ENCODE assay signal across 11 cellular contexts in genomic region chr7:75916685-75917634, GRCh38. TPM values are rescaled to one million over a fixed set of nuclear protein-coding genes. Genes with fewer than 3 reads are reported as not detected.
DNase-seq lines count a peak whose midpoint lies in the region; ATAC-seq and TF ChIP-seq lines count a peak whose summit lies in the region.
"Had no signal": no experiment of that assay in that cellular context is flagged by ENCODE, and none has a peak within 500 bp of the region (broad histone marks: within the 10 kb centered on the region; RNA-seq: fewer than 3 reads in every experiment).

No MANE protein-coding gene starts in this region.

- H3K4me3 ChIP-seq in CD8-positive, alpha-beta memory T cell (ENCODE audit: low read length), result no peak overlapping the region
- H3K4me3 ChIP-seq in OCI-LY7 (ENCODE audit: low read depth, low read length, poor library complexity, severe bottlenecking) (no peak overlapping the region), aorta (ENCODE audit: low read length in 2 of 2) (no peak overlapping the region)

- peak overlapping the region in 3 of 8 donors; percentile 7 to 95 (median 12) for H3K27ac Mint-ChIP-seq in CD8-positive, alpha-beta memory T cell
- H3K27ac Mint-ChIP-seq in glutamatergic neuron (ENCODE audit: unreplicated experiment) (no peak overlapping the region), progenitor cell of endocrine pancreas (no peak overlapping the region)

- ATAC-seq in aorta (ENCODE audit: low FRiP score), result no peak

- TSS peak; percentile 63 for BruUV-seq in OCI-LY7 (replicated peaks; lab: Mats Ljungman, UMichigan)

- peaks cover 0 to 19% (median 3%) of the 10 kb centered on the region in 3 donors for H3K36me3 Mint-ChIP-seq in CD8-positive, alpha-beta memory T cell
- H3K36me3 Mint-ChIP-seq in glutamatergic neuron (ENCODE audit: unreplicated experiment) (no peaks in the 10 kb centered on the region), progenitor cell of endocrine pancreas (ENCODE audit: insufficient read depth) (peaks cover 2% of the 10 kb centered on the region)

- H3K9me2 ChIP-seq in OCI-LY7 (ENCODE audit: insufficient read depth, low read length), result no peaks in the 10 kb centered on the region

- H3K27me3 ChIP-seq in CD8-positive, alpha-beta memory T cell (ENCODE audit: insufficient read depth, low read length, poor library complexity, severe bottlenecking), result no peaks in the 10 kb centered on the region
- H3K27me3 ChIP-seq in aorta (ENCODE audit: control insufficient read depth in 1 of 2, insufficient read depth in 2 of 2, low read length in 1 of 2), result no peaks in the 10 kb centered on the region

- H2AFZ ChIP-seq in OCI-LY7 (ENCODE audit: low read length), result no peak overlapping the region

- H3K4me3 Mint-ChIP-seq in CD8-positive, alpha-beta memory T cell, result peak overlapping the region; percentile 16 to 95 (median 92)
- H3K4me3 Mint-ChIP-seq in glutamatergic neuron (ENCODE audit: unreplicated experiment) (peak overlapping the region; percentile 86), progenitor cell of endocrine pancreas (ENCODE audit: low read depth) (peak overlapping the region; percentile 87)

- peaks cover 27% of the 10 kb centered on the region for H3K4me1 ChIP-seq in CD8-positive, alpha-beta memory T cell (ENCODE audit: insufficient read depth, low read length)
- H3K4me1 ChIP-seq in OCI-LY7 (ENCODE audit: insufficient read depth, low read length, poor library complexity, severe bottlenecking) (peaks cover 14% of the 10 kb centered on the region), aorta (ENCODE audit: control insufficient read depth in 1 of 2, insufficient read depth in 2 of 2, low read length in 2 of 2) (no peaks in the 10 kb centered on the region)

- intact Hi-C loops in OCI-LY7 (cut with micrococcal nuclease; ENCODE audit: unreplicated experiment) (no loop called here), aorta (cut with DNase I) (loop anchor here in 1 of 2 donors (5.0 kb wide), 2 partner anchors 50 to 80 kb away; no protein-coding TSS in a partner anchor)

- H3K27ac ChIP-seq in CD8-positive, alpha-beta memory T cell (ENCODE audit: low read depth, low read length), result no peak overlapping the region
- no peak overlapping the region for H3K27ac ChIP-seq in OCI-LY7 (ENCODE audit: low read depth, low read length, poor library complexity, severe bottlenecking)
- peak overlapping the region in 1 of 2 donors; percentile 32 for H3K27ac ChIP-seq in aorta (ENCODE audit: low read depth in 1 of 2, low read length in 2 of 2)

- H3K36me3 ChIP-seq in CD8-positive, alpha-beta memory T cell (ENCODE audit: insufficient read depth, low read length), result peaks cover 5% of the 10 kb centered on the region
- no peaks in the 10 kb centered on the region for H3K36me3 ChIP-seq in OCI-LY7 (ENCODE audit: insufficient read depth, low read length)
- H3K36me3 ChIP-seq in aorta (ENCODE audit: control insufficient read depth in 1 of 2, insufficient read depth in 2 of 2, low read length in 1 of 2), result no peaks in the 10 kb centered on the region

- POLR2A ChIA-PET in CD8-positive, alpha-beta memory T cell (lab: Charles Lee), result interaction anchor here (0.6 to 1.2 kb wide), 4 partner anchors 8 to 122 kb away, joined by 4 to 6 read pairs (median 5); no protein-coding TSS in a partner anchor
- POLR2A ChIA-PET in OCI-LY7 (lab: Charles Lee), result interaction anchor here (0.6 to 1.7 kb wide), 10 partner anchors 9 to 1737 kb away, joined by 3 to 5 read pairs (median 3); partner anchors contain the start of genes MDH2 and STYXL1

- peaks cover 0 to 2% of the 10 kb centered on the region in 2 donors for H3K27me3 Mint-ChIP-seq in CD8-positive, alpha-beta memory T cell
- H3K27me3 Mint-ChIP-seq in glutamatergic neuron (ENCODE audit: unreplicated experiment) (no peaks in the 10 kb centered on the region), progenitor cell of endocrine pancreas (no peaks in the 10 kb centered on the region)
- H3K27me3 Mint-ChIP-seq: memory B cell had no signal

- CTCF ChIA-PET in CD8-positive, alpha-beta memory T cell (lab: Charles Lee), result interaction anchor here (1.0 to 2.8 kb wide), 3 partner anchors 10 to 103 kb away, joined by 3 to 9 read pairs (median 4); no protein-coding TSS in a partner anchor
- CTCF ChIA-PET in OCI-LY7 (lab: Charles Lee; ENCODE audit: unreplicated experiment), result interaction anchor here (0.6 kb wide), 1 partner anchor 175 kb away, joined by 3 read pairs; no protein-coding TSS in a partner anchor

- WGBS in aorta, 2 donors, result 66 to 70% methylated on average over 11 of the region's 11 CpGs

- peak overlapping the region; percentile 91; the same call in 1 of the 2 replicates for H3K4me2 ChIP-seq in OCI-LY7 (ENCODE audit: low read length)

- no peaks in the 10 kb centered on the region for H3K9me3 ChIP-seq in CD8-positive, alpha-beta memory T cell (ENCODE audit: low read length)
- H3K9me3 ChIP-seq in OCI-LY7 (ENCODE audit: low read length) (no peaks in the 10 kb centered on the region), aorta (ENCODE audit: control insufficient read depth, low read length) (no peaks in the 10 kb centered on the region)

- H3K79me2 ChIP-seq in OCI-LY7 (ENCODE audit: insufficient read depth, low read depth, low read length), result no peaks in the 10 kb centered on the region

- no peak for DNase-seq in CD8-positive, alpha-beta memory T cell
- DNase-seq in OCI-LY7 (ENCODE audit: low spot score) (no peak), glutamatergic neuron (no peak), progenitor cell of endocrine pancreas (ENCODE audit: low spot score, unreplicated experiment) (no peak), aorta (no peak)
- DNase-seq in stimulated activated naive CD4-positive, alpha-beta T cell (lab: John Stamatoyannopoulos, UW), result no peak
- no peak for DNase-seq in NK-92 treated with Interleukin-12 subunit alpha and Interleukin-12 subunit beta, amount 100 ng/mL, for 24 hours (lab: John Stamatoyannopoulos, UW)
- DNase-seq: activated gamma-delta T cell treated with Interleukin-2 at 50 U/mL for 16 hours, dermis blood vessel endothelial cell, DMS53 had no signal

- peaks cover 38 to 62% (median 48%) of the 10 kb centered on the region in 3 donors for H3K4me1 Mint-ChIP-seq in CD8-positive, alpha-beta memory T cell
- peaks cover 14% of the 10 kb centered on the region for H3K4me1 Mint-ChIP-seq in glutamatergic neuron (ENCODE audit: low read depth, unreplicated experiment)
- H3K4me1 Mint-ChIP-seq in progenitor cell of endocrine pancreas (ENCODE audit: low read depth), result peaks cover 12% of the 10 kb centered on the region

- no peaks in the 10 kb centered on the region; the same call in 1 of the 2 replicates for H4K20me1 ChIP-seq in OCI-LY7 (ENCODE audit: insufficient read depth, low read length)

- H3K9me3 Mint-ChIP-seq in CD8-positive, alpha-beta memory T cell, result no peaks in the 10 kb centered on the region
- H3K9me3 Mint-ChIP-seq in glutamatergic neuron (ENCODE audit: unreplicated experiment) (peaks cover 2% of the 10 kb centered on the region), progenitor cell of endocrine pancreas (ENCODE audit: low read depth) (no peaks in the 10 kb centered on the region)
- H3K9me3 Mint-ChIP-seq: memory B cell had no signal

- TF ChIP-seq CTCF in OCI-LY7 (conservative IDR thresholded peaks at IDR 0.05; ENCODE audit: low read length), result no peak
- TF ChIP-seq CTCF in glutamatergic neuron (IDR thresholded peaks at IDR 0.05; ENCODE audit: partially characterized antibody, unreplicated experiment), result no peak
- no peak for TF ChIP-seq CTCF in progenitor cell of endocrine pancreas (IDR thresholded peaks at IDR 0.05; ENCODE audit: unreplicated experiment)

RNA-seq across cellular contexts. Expression of gene POR, which starts 2.0 kb away (rescaled TPM):
- total RNA-seq in CD8-positive, alpha-beta memory T cell, result 10 to 100 TPM; 40.7 to 41.6 TPM
- polyA plus RNA-seq in CD8-positive, alpha-beta memory T cell, result 61.4 TPM
- total RNA-seq in OCI-LY7 (2014; rRNA removed; shearing (Covaris generic)), result 30.8 and 41.5 TPM in 2 replicates
- total RNA-seq in OCI-LY7 (2022), result 38.3 and 45.2 TPM in 2 replicates
- 119 TPM for total RNA-seq in glutamatergic neuron (ENCODE audit: unreplicated experiment)
- 87.2 and 91.5 TPM in 2 replicates for total RNA-seq in progenitor cell of endocrine pancreas
- 100 to 1,000 TPM in 1 of 2 donors, 10 to 100 TPM in 1; 87.4 to 121 TPM for total RNA-seq in aorta
- 10 to 100 TPM; 40.4 to 71.8 TPM for polyA plus RNA-seq in aorta

RNA-seq across cellular contexts. Expression of gene RHBDD2, which starts 38.1 kb away (rescaled TPM):
- total RNA-seq in CD8-positive, alpha-beta memory T cell, result 10 to 100 TPM; 39.8 to 44.6 TPM
- 108 TPM for polyA plus RNA-seq in CD8-positive, alpha-beta memory T cell
- total RNA-seq in OCI-LY7 (2014; rRNA removed; shearing (Covaris generic)), result 10.9 and 20.3 TPM in 2 replicates
- 18.6 and 23.8 TPM in 2 replicates for total RNA-seq in OCI-LY7 (2022)
- 85.6 TPM for total RNA-seq in glutamatergic neuron (ENCODE audit: unreplicated experiment)
- 62.9 and 64.6 TPM in 2 replicates for total RNA-seq in progenitor cell of endocrine pancreas
- total RNA-seq in aorta, result 10 to 100 TPM; 31.1 to 40.1 TPM
- 10 to 100 TPM; 23.9 to 71.3 TPM for polyA plus RNA-seq in aorta
